1 cellular context compared by ENCODE assay signal in genomic region chr19:47483800-47484690, GRCh38.
TF ChIP-seq lines count a peak whose summit lies in the region.

TSS of gene KPTN (minus strand) at chr19:47484219. CDS start at chr19:47484160, 59 bp downstream.

TF ChIP-seq in HepG2, 621 proteins besides CTCF, POLR2A, EP300 and RAD21 (continued from another document and continues in another):
- TF ChIP-seq ZNF609 (CRISPR knock-in tag; IDR thresholded peaks at IDR 0.05; ENCODE audit: borderline replicate concordance) = no peak
- peak; percentile 81; the same call in 1 of the 2 replicates for TF ChIP-seq ZNF136 (CRISPR knock-in tag; IDR thresholded peaks at IDR 0.05; ENCODE audit: low read depth)
- peak; percentile 76; the same call in 1 of the 2 replicates for TF ChIP-seq ZNF230 (CRISPR knock-in tag; IDR thresholded peaks at IDR 0.05)
- no peak for TF ChIP-seq DNMT3B (CRISPR knock-in tag; conservative IDR thresholded peaks at IDR 0.05)
- 0 out of 2 replicates have a peak, but pooled peaks have one; percentile 34 for TF ChIP-seq KDM1A (CRISPR knock-in tag; IDR thresholded peaks at IDR 0.05)
- no peak for TF ChIP-seq NFE2L1 (CRISPR knock-in tag; IDR thresholded peaks at IDR 0.05; ENCODE audit: borderline replicate concordance)
- peak; percentile 92 for TF ChIP-seq HCFC1 (IDR thresholded peaks at IDR 0.05; ENCODE audit: low read depth, low read length)
- TF ChIP-seq TP53 (CRISPR knock-in tag; conservative IDR thresholded peaks at IDR 0.05) = peak; percentile 50; the same call in 1 of the 2 replicates
- no peak for TF ChIP-seq TRIM24 (CRISPR knock-in tag; IDR thresholded peaks at IDR 0.05)
- TF ChIP-seq ZNF362 (CRISPR knock-in tag; IDR thresholded peaks at IDR 0.05; ENCODE audit: borderline replicate concordance) = no peak
- TF ChIP-seq MTA1 (CRISPR knock-in tag; IDR thresholded peaks at IDR 0.05; ENCODE audit: borderline replicate concordance) = no peak
- TF ChIP-seq ZNF414 (CRISPR knock-in tag; IDR thresholded peaks at IDR 0.05) = peak; percentile 81; the same call in 1 of the 2 replicates
- TF ChIP-seq ARID2 (CRISPR knock-in tag; IDR thresholded peaks at IDR 0.05; ENCODE audit: borderline replicate concordance) = no peak
- peak; percentile 79 for TF ChIP-seq XRCC5 (optimal IDR thresholded peaks at IDR 0.05; ENCODE audit: low read length)
- TF ChIP-seq ZNF572 (CRISPR knock-in tag; IDR thresholded peaks at IDR 0.05) = no peak
- TF ChIP-seq FOXJ3 (CRISPR knock-in tag; IDR thresholded peaks at IDR 0.05; ENCODE audit: borderline replicate concordance) = peak; percentile 36; the same call in 1 of the 2 replicates
- no peak for TF ChIP-seq CENPX (CRISPR knock-in tag; IDR thresholded peaks at IDR 0.05)
- TF ChIP-seq KAT7 (CRISPR knock-in tag; IDR thresholded peaks at IDR 0.05; ENCODE audit: borderline replicate concordance) = peak; percentile 17; the same call in 1 of the 2 replicates
- TF ChIP-seq ARID3A (IDR thresholded peaks at IDR 0.05; ENCODE audit: low read depth, low read length) = no peak
- TF ChIP-seq SRSF9 (IDR thresholded peaks at IDR 0.05; ENCODE audit: borderline replicate concordance, insufficient read depth, low read depth, low read length, poor library complexity, severe bottlenecking) = no peak
- no peak; the same call in none of the 2 replicates for TF ChIP-seq ZNF274 (CRISPR knock-in tag; IDR thresholded peaks at IDR 0.05)
- no peak for TF ChIP-seq ZNF432 (CRISPR knock-in tag; IDR thresholded peaks at IDR 0.05; ENCODE audit: borderline replicate concordance)
- TF ChIP-seq ZSCAN29 (CRISPR knock-in tag; conservative IDR thresholded peaks at IDR 0.05) = 0 out of 2 replicates have a peak, but pooled peaks have one; percentile 39
- TF ChIP-seq PRDM10 (CRISPR knock-in tag; IDR thresholded peaks at IDR 0.05; ENCODE audit: low read depth) = no peak
- TF ChIP-seq SP2 (CRISPR knock-in tag; IDR thresholded peaks at IDR 0.05) = no peak; the same call in 1 of the 2 replicates
- TF ChIP-seq ZNF709 (CRISPR knock-in tag; IDR thresholded peaks at IDR 0.05) = peak; percentile 46; the same call in 1 of the 2 replicates
- no peak for TF ChIP-seq PHF5A (CRISPR knock-in tag; IDR thresholded peaks at IDR 0.05; ENCODE audit: low read depth, unreplicated experiment)
- no peak for TF ChIP-seq ZNF256 (CRISPR knock-in tag; conservative IDR thresholded peaks at IDR 0.05)
- no peak for TF ChIP-seq JUND (CRISPR knock-in tag; IDR thresholded peaks at IDR 0.05)
- peak; percentile 90; the same call in 1 of the 2 replicates for TF ChIP-seq ZFP91 (CRISPR knock-in tag; IDR thresholded peaks at IDR 0.05; ENCODE audit: borderline replicate concordance)
- TF ChIP-seq ETS1 (CRISPR knock-in tag; IDR thresholded peaks at IDR 0.05) = no peak
- no peak for TF ChIP-seq CBX2 (IDR thresholded peaks at IDR 0.05; ENCODE audit: low read depth, low read length)
- no peak for TF ChIP-seq CBX2 (CRISPR knock-in tag; IDR thresholded peaks at IDR 0.05; ENCODE audit: low read depth)
- TF ChIP-seq HES4 (CRISPR knock-in tag; IDR thresholded peaks at IDR 0.05; ENCODE audit: borderline replicate concordance) = peak; percentile 53; the same call in 1 of the 2 replicates
- TF ChIP-seq CREBL2 (CRISPR knock-in tag; IDR thresholded peaks at IDR 0.05; ENCODE audit: borderline replicate concordance) = no peak
- no peak for TF ChIP-seq TGIF2 (CRISPR knock-in tag; IDR thresholded peaks at IDR 0.05)
- TF ChIP-seq RXRA (CRISPR knock-in tag; IDR thresholded peaks at IDR 0.05) = peak; percentile 51
- TF ChIP-seq ZNF850 (CRISPR knock-in tag; conservative IDR thresholded peaks at IDR 0.05) = no peak
- TF ChIP-seq SP140L (CRISPR knock-in tag; IDR thresholded peaks at IDR 0.05; ENCODE audit: borderline replicate concordance) = no peak
- TF ChIP-seq NCOR1 (IDR thresholded peaks at IDR 0.05; ENCODE audit: borderline replicate concordance, low read length) = peak; percentile 8; the same call in 1 of the 2 replicates
- TF ChIP-seq KDM6A (CRISPR knock-in tag; IDR thresholded peaks at IDR 0.05; ENCODE audit: low read depth) = no peak
- peak; percentile 61 for TF ChIP-seq SRSF1 (optimal IDR thresholded peaks at IDR 0.05; ENCODE audit: low read depth, low read length)
- no peak for TF ChIP-seq ZNF282 (IDR thresholded peaks at IDR 0.05; ENCODE audit: partially characterized antibody)
- no peak for TF ChIP-seq ZSCAN30 (CRISPR knock-in tag; IDR thresholded peaks at IDR 0.05)
- peak; percentile 67; the same call in 1 of the 2 replicates for TF ChIP-seq DMAP1 (CRISPR knock-in tag; IDR thresholded peaks at IDR 0.05)
- TF ChIP-seq ZNF552 (CRISPR knock-in tag; IDR thresholded peaks at IDR 0.05; ENCODE audit: borderline replicate concordance) = peak; percentile 58; the same call in 1 of the 2 replicates
- 0 out of 2 replicates have a peak, but pooled peaks have one; percentile 64 for TF ChIP-seq HOXA5 (CRISPR knock-in tag; IDR thresholded peaks at IDR 0.05)
- TF ChIP-seq ZNF704 (CRISPR knock-in tag; IDR thresholded peaks at IDR 0.05; ENCODE audit: borderline replicate concordance) = peak; percentile 27; the same call in 1 of the 2 replicates
- TF ChIP-seq ZNF235 (CRISPR knock-in tag; IDR thresholded peaks at IDR 0.05; ENCODE audit: borderline replicate concordance) = no peak
